In the genomic region with DNA sequence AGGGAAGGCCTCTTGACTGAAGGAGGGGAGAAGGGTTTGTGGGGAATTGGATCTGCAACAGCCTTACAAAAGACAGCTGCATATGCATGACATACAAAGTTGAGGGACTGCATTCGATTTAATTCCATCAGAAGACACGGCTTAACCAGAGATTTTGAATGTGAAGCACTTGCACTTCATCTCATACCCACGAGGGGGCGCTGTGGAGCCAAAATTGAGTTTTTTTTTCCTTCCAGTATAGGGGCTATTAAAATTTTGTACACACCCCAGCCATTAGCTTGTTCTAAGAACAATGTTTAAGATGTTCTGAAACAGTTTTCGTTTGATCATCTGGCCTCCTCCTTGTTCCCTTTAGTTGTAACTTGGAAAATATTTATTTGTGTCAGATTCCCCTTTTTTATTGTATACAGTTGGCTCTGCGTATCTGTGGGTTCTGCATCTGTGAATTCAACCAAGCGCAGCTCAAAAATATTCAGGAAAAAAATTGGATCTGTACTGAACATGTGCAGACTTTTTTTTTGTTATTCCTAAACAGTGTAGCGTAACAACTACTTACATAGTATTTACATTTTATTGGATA, we compare ENCODE assay signal across 8 cellular contexts. TPM values are rescaled to one million over a fixed set of nuclear protein-coding genes. Genes with fewer than 3 reads are reported as not detected.
DNase-seq lines count a peak whose midpoint lies in the region; ATAC-seq and TF ChIP-seq lines count a peak whose summit lies in the region.

No MANE protein-coding gene starts in this region.

- ATAC-seq in activated naive CD4-positive, alpha-beta T cell treated with anti-CD3 and anti-CD28 coated beads, Interleukin-2, amount 50 U/mL, for 72 hours = no peak
- peak; percentile 17 for ATAC-seq in upper lobe of right lung

- DNase-seq in DMS153 treated with DMSO at 0.1 percent for 48 hours (lab: John Stamatoyannopoulos, UW; ENCODE audit: unreplicated experiment) = peak; percentile 25
- DNase-seq in SK-N-MC (ENCODE audit: low read depth, low spot score) = peak; percentile 50
- peak in 1 of 2 donors; percentile 86 for DNase-seq in activated naive CD4-positive, alpha-beta T cell treated with anti-CD3 and anti-CD28 coated beads, Interleukin-2, amount 50 U/mL, for 72 hours (ENCODE audit: low spot score in 2 of 2)
- peak; percentile 77 for DNase-seq in glutamatergic neuron
- peak; percentile 44 to 85 for DNase-seq in trophoblast cell
- no peak for DNase-seq in upper lobe of right lung
- no peak for DNase-seq in cortex of kidney (lab: John Stamatoyannopoulos, UW)

- H3K4me1 Mint-ChIP-seq in glutamatergic neuron (ENCODE audit: low read depth, unreplicated experiment) = peaks cover 4% of the 10 kb centered on the region

- H3K18ac ChIP-seq in trophoblast cell (ENCODE audit: low read length) = no peak overlapping the region

- H3K23ac ChIP-seq in trophoblast cell (ENCODE audit: low read length) = no peak overlapping the region

- H2AFZ ChIP-seq in trophoblast cell (ENCODE audit: insufficient read depth, low read length, poor library complexity) = no peak overlapping the region

- H3K36me3 Mint-ChIP-seq in activated naive CD4-positive, alpha-beta T cell treated with anti-CD3 and anti-CD28 coated beads, Interleukin-2, amount 50 U/mL, for 72 hours = peaks cover 6% of the 10 kb centered on the region in 2 donors
- H3K36me3 Mint-ChIP-seq in glutamatergic neuron (ENCODE audit: unreplicated experiment) = no peaks in the 10 kb centered on the region

- peak overlapping the region; percentile 87 for H3K9ac ChIP-seq in SK-N-MC (ENCODE audit: insufficient read length)
- no peak overlapping the region for H3K9ac ChIP-seq in trophoblast cell (ENCODE audit: low read length)

- H3K4me1 ChIP-seq in trophoblast cell (ENCODE audit: control insufficient read depth in 1 of 2, insufficient read depth in 2 of 2, low read length in 2 of 2) (no peaks in the 10 kb centered on the region), upper lobe of right lung (peaks cover 31% of the 10 kb centered on the region)

- H3K79me1 ChIP-seq in trophoblast cell (ENCODE audit: low read length) = peaks cover 6% of the 10 kb centered on the region

- no peak overlapping the region for H2AK5ac ChIP-seq in trophoblast cell (ENCODE audit: low read length)

- peaks cover 39% of the 10 kb centered on the region for H3K36me3 ChIP-seq in KOPT-K1 (ENCODE audit: insufficient read depth, low read length)
- H3K36me3 ChIP-seq in SK-N-MC (ENCODE audit: insufficient read depth, low read length) = peaks cover 29% of the 10 kb centered on the region
- H3K36me3 ChIP-seq in trophoblast cell (ENCODE audit: control insufficient read depth in 1 of 2, insufficient read depth in 2 of 2, low read length in 2 of 2) = peaks cover 7 to 16% of the 10 kb centered on the region in 2 experiments
- H3K36me3 ChIP-seq in upper lobe of right lung = peaks cover 44% of the 10 kb centered on the region

- peak overlapping the region; percentile 77 for H3K4me3 ChIP-seq in SK-N-MC
- no peak overlapping the region for H3K4me3 ChIP-seq in trophoblast cell (ENCODE audit: low read depth, low read length)
- peak overlapping the region; percentile 84 for H3K4me3 ChIP-seq in upper lobe of right lung

- H4K12ac ChIP-seq in trophoblast cell (ENCODE audit: low read depth, low read length) = no peak overlapping the region

- intact Hi-C loops in upper lobe of right lung (cut with DNase I) = loop anchor here (5.0 kb wide), 1 partner anchor 196 kb away; no protein-coding TSS in a partner anchor

- TF ChIP-seq CTCF in glutamatergic neuron (IDR thresholded peaks at IDR 0.05; ENCODE audit: partially characterized antibody, unreplicated experiment) (peak; percentile 99), upper lobe of right lung (IDR thresholded peaks at IDR 0.05) (peak; percentile 99)

- H4K91ac ChIP-seq in trophoblast cell (ENCODE audit: low read depth, low read length) = no peak overlapping the region

- H3K9me3 ChIP-seq in KOPT-K1 (ENCODE audit: insufficient read depth, low read length, poor library complexity, severe bottlenecking) (no peaks in the 10 kb centered on the region), SK-N-MC (ENCODE audit: low read depth, low read length) (no peaks in the 10 kb centered on the region), trophoblast cell (ENCODE audit: insufficient read depth, low read depth, low read length) (no peaks in the 10 kb centered on the region), upper lobe of right lung (no peaks in the 10 kb centered on the region)

- no peaks in the 10 kb centered on the region for H3K27me3 ChIP-seq in trophoblast cell (ENCODE audit: insufficient read depth, low read length)
- H3K27me3 ChIP-seq in upper lobe of right lung = no peaks in the 10 kb centered on the region

- peak overlapping the region; percentile 47 to 98 for H3K27ac Mint-ChIP-seq in activated naive CD4-positive, alpha-beta T cell treated with anti-CD3 and anti-CD28 coated beads, Interleukin-2, amount 50 U/mL, for 72 hours
- H3K27ac Mint-ChIP-seq in glutamatergic neuron (ENCODE audit: unreplicated experiment) = no peak overlapping the region

- peak overlapping the region; percentile 79 for H3K4me3 Mint-ChIP-seq in glutamatergic neuron (ENCODE audit: unreplicated experiment)

- H3K27me3 Mint-ChIP-seq in glutamatergic neuron (ENCODE audit: unreplicated experiment) = peaks cover 3% of the 10 kb centered on the region

- no peaks in the 10 kb centered on the region for H3K9me3 Mint-ChIP-seq in activated naive CD4-positive, alpha-beta T cell treated with anti-CD3 and anti-CD28 coated beads, Interleukin-2, amount 50 U/mL, for 72 hours
- H3K9me3 Mint-ChIP-seq in glutamatergic neuron (ENCODE audit: unreplicated experiment) = peaks cover 2% of the 10 kb centered on the region

- H3K4me2 ChIP-seq in trophoblast cell (ENCODE audit: low read length) = peak overlapping the region; percentile 98

- peaks cover 8% of the 10 kb centered on the region for H3K79me2 ChIP-seq in trophoblast cell (ENCODE audit: control insufficient read depth, insufficient read depth, low read length, poor library complexity)

- H4K8ac ChIP-seq in trophoblast cell (ENCODE audit: low read depth, low read length) = no peak overlapping the region

- no peak overlapping the region for H3K4ac ChIP-seq in trophoblast cell (ENCODE audit: low read depth, low read length)

- no peak overlapping the region for H2BK5ac ChIP-seq in trophoblast cell (ENCODE audit: low read depth, low read length, poor library complexity)

- no CpG with 5 or more reads among the region's 8 CpGs for WGBS in trophoblast cell (ENCODE audit: extremely low coverage, insufficient coverage, insufficient read length)

- no peak overlapping the region for H2BK12ac ChIP-seq in trophoblast cell (ENCODE audit: low read length)

- no peak overlapping the region for H3K14ac ChIP-seq in trophoblast cell (ENCODE audit: low read length)

- H3K27ac ChIP-seq in KOPT-K1 (ENCODE audit: low read depth, low read length, poor library complexity, severe bottlenecking) = peak overlapping the region; percentile 94
- no peak overlapping the region; the same call in 1 of the 2 replicates for H3K27ac ChIP-seq in SK-N-MC
- H3K27ac ChIP-seq in trophoblast cell (ENCODE audit: low read depth, low read length) = no peak overlapping the region
- no peak overlapping the region for H3K27ac ChIP-seq in upper lobe of right lung

- H2BK120ac ChIP-seq in trophoblast cell (ENCODE audit: insufficient read depth, low read length, poor library complexity) = no peak overlapping the region

RNA-seq across cellular contexts. Expression of a gene that starts 1.6 kb away (rescaled TPM):
- 10 to 100 TPM; 23.9 to 32.4 TPM for total RNA-seq in activated naive CD4-positive, alpha-beta T cell treated with anti-CD3 and anti-CD28 coated beads, Interleukin-2, amount 50 U/mL, for 72 hours
- 32.5 TPM for total RNA-seq in glutamatergic neuron (ENCODE audit: unreplicated experiment)
- 27.1 and 27.9 TPM in 2 replicates for polyA plus RNA-seq in trophoblast cell (2013)
- total RNA-seq in upper lobe of right lung = 28.8 TPM

RNA-seq across cellular contexts. Expression of a gene that starts 5.3 kb away (rescaled TPM):
- 10 to 100 TPM; 51.2 to 71.5 TPM for total RNA-seq in activated naive CD4-positive, alpha-beta T cell treated with anti-CD3 and anti-CD28 coated beads, Interleukin-2, amount 50 U/mL, for 72 hours
- 13.1 TPM for total RNA-seq in glutamatergic neuron (ENCODE audit: unreplicated experiment)
- polyA plus RNA-seq in trophoblast cell (2013) = 8.2 and 8.4 TPM in 2 replicates
- 64.1 TPM for total RNA-seq in upper lobe of right lung

Comparison
In these comparisons a context has a peak if more than half of its experiments do, and no peak if none do; other contexts are left out.
1. DNase-seq: peak in DMS153 treated with DMSO at 0.1 percent for 48 hours (single experiment), SK-N-MC (single experiment), glutamatergic neuron (single experiment) and trophoblast cell (2 of 2); none in upper lobe of right lung (single experiment) and cortex of kidney (single experiment).